8 cellular contexts compared by ENCODE assay signal in the genomic region with DNA sequence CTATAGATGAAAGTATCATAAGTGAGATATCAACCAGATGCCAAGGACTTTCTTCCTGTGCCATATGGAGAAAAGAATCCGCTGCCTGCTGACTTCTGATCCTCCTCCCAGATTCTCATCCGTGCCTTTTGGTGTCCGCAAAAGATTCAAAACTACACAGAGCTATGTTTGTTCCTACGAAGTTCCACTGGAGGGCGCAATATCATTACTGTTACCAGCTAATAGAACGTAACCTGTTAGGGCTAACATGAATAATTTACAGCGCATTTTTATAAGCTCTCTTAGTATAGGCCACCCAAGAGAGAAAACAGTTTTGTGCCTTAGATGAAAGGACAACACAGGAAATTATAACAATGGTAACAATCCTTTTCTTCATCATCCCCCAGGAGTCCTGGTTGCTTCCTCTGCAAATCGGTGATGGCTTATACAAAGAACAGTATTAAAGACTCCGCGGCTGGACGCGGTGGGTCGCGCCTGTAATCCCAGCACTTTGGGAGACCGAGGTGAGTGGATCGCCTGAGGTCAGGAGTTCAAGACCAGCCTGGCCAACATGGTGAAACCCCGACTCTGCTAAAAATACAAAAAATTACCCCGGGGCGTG. TPM values are rescaled to one million over a fixed set of nuclear protein-coding genes. Genes with fewer than 3 reads are reported as not detected.
DNase-seq lines count a peak whose midpoint lies in the region; ATAC-seq and TF ChIP-seq lines count a peak whose summit lies in the region.

No MANE protein-coding gene starts in this region.

- DNase-seq in AG09309 (ENCODE audit: low read depth) (peak; percentile 3), GM10248 (ENCODE audit: extremely low spot score) (peak; percentile 41), NCI-H345 (lab: John Stamatoyannopoulos, UW) (peak; percentile 57), dermis blood vessel endothelial cell (peak; percentile 58), activated gamma-delta T cell (lab: John Stamatoyannopoulos, UW) (no peak)

- H3K4me3 ChIP-seq in AG09309 (ENCODE audit: control insufficient read depth, low read depth, low read length) (no peak overlapping the region), neural cell (ENCODE audit: low read length) (no peak overlapping the region)

- H2AFZ ChIP-seq in neural cell (ENCODE audit: low read depth, low read length): no peak overlapping the region

- H3K36me3 ChIP-seq in neural cell (ENCODE audit: insufficient read depth, low read length): no peaks in the 10 kb centered on the region

- ATAC-seq in GM18870 (IDR thresholded peaks at IDR 0.05; ENCODE audit: unreplicated experiment) (no peak), HG03108 (IDR thresholded peaks at IDR 0.05; ENCODE audit: unreplicated experiment) (no peak)

- no peaks in the 10 kb centered on the region for H4K20me1 ChIP-seq in neural cell (ENCODE audit: insufficient read depth)

- no peak overlapping the region for H3K4me2 ChIP-seq in neural cell (ENCODE audit: low read length)

- no peak overlapping the region for H3K9ac ChIP-seq in neural cell (ENCODE audit: low read length)

- H3F3A ChIP-seq in neural cell (ENCODE audit: insufficient read depth, low read length, poor library complexity, severe bottlenecking): no peaks in the 10 kb centered on the region

- no peaks in the 10 kb centered on the region for H3K27me3 ChIP-seq in neural cell (ENCODE audit: insufficient read depth, low read depth, low read length)

- no peaks in the 10 kb centered on the region for H3K9me2 ChIP-seq in neural cell (ENCODE audit: insufficient read depth, low read length)

- CTCF ChIA-PET in GM10248 (lab: Yijun Ruan, JAX): interaction anchor here (1.1 to 1.5 kb wide), 4 partner anchors 41 to 224 kb away, joined by 3 to 11 read pairs (median 4); no protein-coding TSS in a partner anchor

- no peaks in the 10 kb centered on the region for H3K79me2 ChIP-seq in neural cell (replicated peaks; ENCODE audit: insufficient read depth, low read length)

- no peaks in the 10 kb centered on the region for H3K9me3 ChIP-seq in neural cell (ENCODE audit: low read length)

- POLR2A ChIA-PET in GM10248 (lab: Yijun Ruan, JAX): no interaction called here

- TF ChIP-seq CTCF in AG09309 (IDR thresholded peaks at IDR 0.05; ENCODE audit: control insufficient read depth, insufficient read depth, low read depth, low read length, missing control alignments): peak; percentile 51
- peak; percentile 32 for TF ChIP-seq CTCF in GM10248 (IDR thresholded peaks at IDR 0.05; ENCODE audit: control extremely low read depth, extremely low read depth, low read depth, missing control alignments)
- peak; percentile 78 for TF ChIP-seq CTCF in neural cell (IDR thresholded peaks at IDR 0.05; ENCODE audit: poor library complexity, severe bottlenecking)

- TF ChIP-seq RAD21 in neural cell (conservative IDR thresholded peaks at IDR 0.05): peak; percentile 89

- no peak for TF ChIP-seq EP300 in neural cell (conservative IDR thresholded peaks at IDR 0.05; ENCODE audit: poor library complexity, severe bottlenecking)

- H3K27ac ChIP-seq in neural cell (ENCODE audit: low read length): no peak overlapping the region

TF ChIP-seq in neural cell, 6 proteins besides CTCF, POLR2A, EP300 and RAD21:
- peak; percentile 86 for TF ChIP-seq SMC3 (conservative IDR thresholded peaks at IDR 0.05; ENCODE audit: poor library complexity)
- no peak for TF ChIP-seq TAF1 (IDR thresholded peaks at IDR 0.05; ENCODE audit: low read depth)
TF ChIP-seq in neural cell: peak in this region for 1.

RNA-seq across cellular contexts. Expression of a gene that starts 22.8 kb away (rescaled TPM):
- not detected in 2 replicates for total RNA-seq in dermis blood vessel endothelial cell
- 2.0 and 2.8 TPM in 2 replicates for polyA plus RNA-seq in neural cell
- 1.5 and 1.9 TPM in 2 replicates for polyA minus RNA-seq in neural cell

RNA-seq across cellular contexts. Expression of a gene that starts 41.1 kb away (rescaled TPM):
- not detected in 2 replicates for total RNA-seq in dermis blood vessel endothelial cell
- 3.2 and 5.6 TPM in 2 replicates for polyA plus RNA-seq in neural cell
- 2.8 and 4.1 TPM in 2 replicates for polyA minus RNA-seq in neural cell
